18 cellular contexts compared by ENCODE assay signal in the genomic region with DNA sequence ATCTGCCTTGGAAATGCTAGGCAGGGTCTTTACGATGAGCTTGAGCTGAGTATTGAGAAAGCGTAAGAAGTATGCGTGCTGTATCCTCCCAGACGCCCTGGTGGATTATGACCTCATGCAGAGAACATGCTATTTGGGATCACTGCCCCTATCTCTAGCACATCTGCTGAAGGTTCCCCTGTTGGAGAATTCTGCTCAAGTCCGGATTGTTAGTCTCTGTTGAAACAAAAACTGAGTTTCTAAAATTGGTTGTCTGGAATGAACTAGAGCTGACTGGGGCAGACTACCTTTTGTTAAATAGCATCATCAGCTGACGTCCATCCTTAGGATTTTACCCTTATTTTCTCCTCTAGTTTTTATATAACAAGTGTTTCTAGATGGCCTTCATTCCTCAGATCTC. TPM values are rescaled to one million over a fixed set of nuclear protein-coding genes. Genes with fewer than 3 reads are reported as not detected.
DNase-seq lines count a peak whose midpoint lies in the region; FAIRE-seq and TF ChIP-seq lines count a peak whose summit lies in the region.
"Had no signal": no experiment of that assay in that cellular context is flagged by ENCODE, and none has a peak within 500 bp of the region (broad histone marks: within the 10 kb centered on the region; RNA-seq: fewer than 3 reads in every experiment).

No MANE protein-coding gene starts in this region.

- POLR2A ChIA-PET in AG04449 (lab: Yijun Ruan, JAX), result no interaction called here
- POLR2A ChIA-PET in activated CD4-positive, alpha-beta memory T cell treated with anti-CD3 and anti-CD28 coated beads, Interleukin-2, amount 10 ng/mL, durations not matched to agents 7 days and 5 days (lab: Charles Lee), result no interaction called here

- TF ChIP-seq CTCF in AG04449 (IDR thresholded peaks at IDR 0.05; ENCODE audit: insufficient read depth, low read length, missing control alignments) (no peak), HFFc6 (IDR thresholded peaks at IDR 0.05) (no peak), osteocyte (IDR thresholded peaks at IDR 0.05) (no peak)

- peak; percentile 42 for DNase-seq in AG04449 (ENCODE audit: low read depth, low spot score)
- peak; percentile 78 for DNase-seq in HFFc6
- DNase-seq in fibroblast of the conjunctiva (ENCODE audit: low read depth), result peak; percentile 55
- no peak for DNase-seq in osteocyte (ENCODE audit: extremely low spot score, unreplicated experiment)
- DNase-seq in activated CD4-positive, alpha-beta memory T cell treated with anti-CD3 and anti-CD28 coated beads, Interleukin-2, amount 10 ng/mL, durations not matched to agents 7 days and 5 days, result no peak
- DNase-seq in pons (ENCODE audit: low spot score), result no peak
- DNase-seq in DMS 273 treated with DMSO at 0.1 percent for 48 hours (lab: John Stamatoyannopoulos, UW), result no peak
- no peak for DNase-seq in GM12891 (ENCODE audit: insufficient read length, low spot score)
- DNase-seq: activated CD4-positive, alpha-beta T cell treated with anti-CD3 and anti-CD28 coated beads, Interleukin-2, amount 10 ng/mL, durations not matched to agents 7 days and 5 days; activated naive CD8-positive, alpha-beta T cell treated with anti-CD3 and anti-CD28 coated beads, Interleukin-2, amount 10 ng/mL, durations not matched to agents 7 days and 5 days; activated T-cell treated with anti-CD3 and anti-CD28 coated beads, Interleukin-2, amount 50 U/mL, for 1 hour; Calu3; cortex of kidney; NCI-H1436; NCI-H446 had no signal

- H3K9me3 Mint-ChIP-seq in HFFc6 (no peaks in the 10 kb centered on the region), osteocyte (ENCODE audit: unreplicated experiment) (no peaks in the 10 kb centered on the region)
- no peaks in the 10 kb centered on the region for H3K9me3 Mint-ChIP-seq in activated CD4-positive, alpha-beta memory T cell treated with anti-CD3 and anti-CD28 coated beads, Interleukin-2, amount 10 ng/mL, durations not matched to agents 7 days and 5 days
- H3K9me3 Mint-ChIP-seq: activated CD4-positive, alpha-beta T cell treated with anti-CD3 and anti-CD28 coated beads, Interleukin-2, amount 10 ng/mL, durations not matched to agents 7 days and 5 days; activated naive CD8-positive, alpha-beta T cell treated with anti-CD3 and anti-CD28 coated beads, Interleukin-2, amount 10 ng/mL, durations not matched to agents 7 days and 5 days had no signal

- H3K27ac Mint-ChIP-seq in HFFc6, result peak overlapping the region; percentile 63
- peak overlapping the region; percentile 16 for H3K27ac Mint-ChIP-seq in osteocyte (ENCODE audit: unreplicated experiment)
- H3K27ac Mint-ChIP-seq in activated CD4-positive, alpha-beta memory T cell treated with anti-CD3 and anti-CD28 coated beads, Interleukin-2, amount 10 ng/mL, durations not matched to agents 7 days and 5 days, result no peak overlapping the region
- H3K27ac Mint-ChIP-seq: activated CD4-positive, alpha-beta T cell treated with anti-CD3 and anti-CD28 coated beads, Interleukin-2, amount 10 ng/mL, durations not matched to agents 7 days and 5 days; activated naive CD8-positive, alpha-beta T cell treated with anti-CD3 and anti-CD28 coated beads, Interleukin-2, amount 10 ng/mL, durations not matched to agents 7 days and 5 days had no signal

- H3K27me3 Mint-ChIP-seq in HFFc6 (ENCODE audit: insufficient read depth), result peaks cover 9% of the 10 kb centered on the region
- H3K27me3 Mint-ChIP-seq in osteocyte (ENCODE audit: unreplicated experiment), result no peaks in the 10 kb centered on the region
- peaks cover 44% of the 10 kb centered on the region for H3K27me3 Mint-ChIP-seq in activated CD4-positive, alpha-beta memory T cell treated with anti-CD3 and anti-CD28 coated beads, Interleukin-2, amount 10 ng/mL, durations not matched to agents 7 days and 5 days

- peaks cover 21% of the 10 kb centered on the region for H3K4me1 Mint-ChIP-seq in HFFc6 (ENCODE audit: low read depth)
- peaks cover 68% of the 10 kb centered on the region for H3K4me1 Mint-ChIP-seq in osteocyte (ENCODE audit: unreplicated experiment)
- H3K4me1 Mint-ChIP-seq in activated CD4-positive, alpha-beta memory T cell treated with anti-CD3 and anti-CD28 coated beads, Interleukin-2, amount 10 ng/mL, durations not matched to agents 7 days and 5 days, result no peaks in the 10 kb centered on the region

- no peak overlapping the region for H3K4me3 ChIP-seq in AG04449 (ENCODE audit: low read depth, low read length)
- H3K4me3 ChIP-seq: lung, SJCRH30 had no signal

- TF ChIP-seq POLR2A in GM12891 (IDR thresholded peaks at IDR 0.05; ENCODE audit: low read depth, low read length), result no peak

- no peak for FAIRE-seq in GM12891 (lab: Jason Lieb, UNC)
- FAIRE-seq: H54 had no signal

- CTCF ChIA-PET in AG04449 (lab: Yijun Ruan, JAX), result interaction anchor here (0.7 to 1.6 kb wide), 2 partner anchors 12 to 16 kb away, joined by 3 to 4 read pairs; no protein-coding TSS in a partner anchor
- CTCF ChIA-PET in activated CD4-positive, alpha-beta memory T cell treated with anti-CD3 and anti-CD28 coated beads, Interleukin-2, amount 10 ng/mL, durations not matched to agents 7 days and 5 days (lab: Charles Lee), result no interaction called here

- H3K4me3 Mint-ChIP-seq in HFFc6 (peak overlapping the region; percentile 15), osteocyte (ENCODE audit: unreplicated experiment) (no peak overlapping the region)
- no peak overlapping the region for H3K4me3 Mint-ChIP-seq in activated CD4-positive, alpha-beta memory T cell treated with anti-CD3 and anti-CD28 coated beads, Interleukin-2, amount 10 ng/mL, durations not matched to agents 7 days and 5 days
- H3K4me3 Mint-ChIP-seq: activated CD4-positive, alpha-beta T cell treated with anti-CD3 and anti-CD28 coated beads, Interleukin-2, amount 10 ng/mL, durations not matched to agents 7 days and 5 days; activated naive CD8-positive, alpha-beta T cell treated with anti-CD3 and anti-CD28 coated beads, Interleukin-2, amount 10 ng/mL, durations not matched to agents 7 days and 5 days had no signal

- H3K36me3 Mint-ChIP-seq in HFFc6 (ENCODE audit: low read depth) (no peaks in the 10 kb centered on the region), osteocyte (ENCODE audit: unreplicated experiment) (peaks cover 40% of the 10 kb centered on the region)
- H3K36me3 Mint-ChIP-seq in activated CD4-positive, alpha-beta memory T cell treated with anti-CD3 and anti-CD28 coated beads, Interleukin-2, amount 10 ng/mL, durations not matched to agents 7 days and 5 days (ENCODE audit: low read depth), result no peaks in the 10 kb centered on the region
- H3K36me3 Mint-ChIP-seq: activated naive CD8-positive, alpha-beta T cell treated with anti-CD3 and anti-CD28 coated beads, Interleukin-2, amount 10 ng/mL, durations not matched to agents 7 days and 5 days had no signal

TF ChIP-seq in GM12891, 5 proteins besides CTCF, POLR2A, EP300 and RAD21:
- no peak for TF ChIP-seq TAF1 (IDR thresholded peaks at IDR 0.05; ENCODE audit: low read depth, low read length)
- no peak for TF ChIP-seq POU2F2 (IDR thresholded peaks at IDR 0.05; ENCODE audit: low read depth, low read length)
- TF ChIP-seq PAX5 (IDR thresholded peaks at IDR 0.05; ENCODE audit: insufficient read depth, low read length, severe bottlenecking), result no peak
- no peak for TF ChIP-seq SPI1 (IDR thresholded peaks at IDR 0.05; ENCODE audit: low read depth, low read length)
- no peak for TF ChIP-seq POLR2AphosphoS5 (IDR thresholded peaks at IDR 0.05; ENCODE audit: low read depth, low read length)

RNA-seq across cellular contexts. Expression of gene FHDC1, which starts 7.5 kb away (rescaled TPM):
- total RNA-seq in HFFc6 (2021; fragmentation: NEBNext Ultra II Directional; extraction: Animal tissue kit (Norgen Biotek cat#: 25700)), result under 1 TPM; 0.19 to 0.66 (median 0.28) TPM
- total RNA-seq in osteocyte, result 22.1 and 22.3 TPM in 2 replicates
- under 1 TPM; 0.05 to 0.15 TPM for total RNA-seq in activated CD4-positive, alpha-beta memory T cell treated with anti-CD3 and anti-CD28 coated beads, Interleukin-2, amount 10 ng/mL, durations not matched to agents 7 days and 5 days
- polyA plus RNA-seq in GM12891 (2012; ENCODE audit: low read depth, missing spikeins), result 0.04 TPM

Comparison
In these comparisons a context has a peak if more than half of its experiments do, and no peak if none do; other contexts are left out.
1. DNase-seq: peak in AG04449 (single experiment), HFFc6 (single experiment) and fibroblast of the conjunctiva (single experiment); none in osteocyte (single experiment), activated CD4-positive, alpha-beta memory T cell treated with anti-CD3 and anti-CD28 coated beads, Interleukin-2, amount 10 ng/mL, durations not matched to agents 7 days and 5 days (single experiment), pons (single experiment), DMS 273 treated with DMSO at 0.1 percent for 48 hours (single experiment) and GM12891 (single experiment).
2. RNA of gene FHDC1, which starts 7.5 kb away (total RNA-seq): 22.1 to 22.3 TPM in osteocyte; 0.19 to 0.66 TPM in HFFc6 and 0.05 to 0.15 TPM in activated CD4-positive, alpha-beta memory T cell treated with anti-CD3 and anti-CD28 coated beads, Interleukin-2, amount 10 ng/mL, durations not matched to agents 7 days and 5 days; every median in the first group is over 10 times any median in the second.